19 cellular contexts compared by ENCODE assay signal in genomic region chr9:127712371-127712770, GRCh38. TPM values are rescaled to one million over a fixed set of nuclear protein-coding genes. Genes with fewer than 3 reads are reported as not detected.
DNase-seq lines count a peak whose midpoint lies in the region; ATAC-seq, FAIRE-seq and TF ChIP-seq lines count a peak whose summit lies in the region.
"Had no signal": no experiment of that assay in that cellular context is flagged by ENCODE, and none has a peak within 500 bp of the region (broad histone marks: within the 10 kb centered on the region; RNA-seq: fewer than 3 reads in every experiment).

No MANE protein-coding gene starts in this region.

- H3K27ac Mint-ChIP-seq in T-helper 17 cell (no peak overlapping the region), memory B cell (peak overlapping the region; percentile 59)
- H3K27ac Mint-ChIP-seq in stimulated activated effector memory CD8-positive, alpha-beta T cell treated with anti-CD3 and anti-CD28 coated beads, Interleukin-12 subunit alpha, Interleukin-12 subunit beta, amount 100 ng/mL, for 72 hours = no peak overlapping the region

- H3K4me3 ChIP-seq in HepG2 (replicated peaks in 1 of 3; ENCODE audit: insufficient read depth in 1 of 3, low read depth in 2 of 3, low read length in 3 of 3) (no peak overlapping the region), right lobe of liver (no peak overlapping the region), spleen (no peak overlapping the region), gastrocnemius medialis (no peak overlapping the region)
- H3K4me3 ChIP-seq: GM23248, SJCRH30 had no signal

- H2AFZ ChIP-seq in HepG2 (ENCODE audit: low read length) = no peak overlapping the region
- H2AFZ ChIP-seq: GM23248 had no signal

- TF ChIP-seq RAD21 in HepG2 (CRISPR knock-in tag; IDR thresholded peaks at IDR 0.05) = no peak

- H3K4me3 Mint-ChIP-seq in T-helper 17 cell = peak overlapping the region; percentile 25
- no peak overlapping the region for H3K4me3 Mint-ChIP-seq in memory B cell
- no peak overlapping the region for H3K4me3 Mint-ChIP-seq in stimulated activated effector memory CD8-positive, alpha-beta T cell treated with anti-CD3 and anti-CD28 coated beads, Interleukin-12 subunit alpha, Interleukin-12 subunit beta, amount 100 ng/mL, for 72 hours

- DNase-seq in HepG2 (ENCODE audit: low spot score) (no peak), right lobe of liver (no peak), T-helper 17 cell (no peak), memory B cell (ENCODE audit: low spot score in 2 of 2) (no peak), spleen (no peak), pons (ENCODE audit: low spot score) (no peak), gastrocnemius medialis (no peak)
- no peak for DNase-seq in stimulated activated effector memory CD8-positive, alpha-beta T cell treated with anti-CD3 and anti-CD28 coated beads, Interleukin-12 subunit alpha, Interleukin-12 subunit beta, amount 100 ng/mL, for 72 hours (ENCODE audit: low spot score in 2 of 2)
- DNase-seq: DMS79, GM23248, KG1, NCI-H1048, NCI-H1436 treated with DMSO at 0.1 percent for 48 hours, NCI-H2029 treated with DMSO at 0.1 percent for 48 hours, RPMI8226 had no signal

- CTCF ChIA-PET in HepG2 (lab: Yijun Ruan, JAX; ENCODE audit: low intra/inter-chr PET ratio, low total read pairs) = no interaction called here

- H3K9me3 ChIP-seq in HepG2 (ENCODE audit: low read length) (no peaks in the 10 kb centered on the region), right lobe of liver (no peaks in the 10 kb centered on the region), T-helper 17 cell (ENCODE audit: control insufficient read depth, low read length, poor library complexity, severe bottlenecking) (no peaks in the 10 kb centered on the region), spleen (no peaks in the 10 kb centered on the region), gastrocnemius medialis (no peaks in the 10 kb centered on the region)
- H3K9me3 ChIP-seq: SJCRH30 had no signal

- in situ Hi-C loops in HepG2 (cut with HindIII; ENCODE audit: extremely low pct_ligation_motif_present, low pct_unique_long_range_greater_than_20kb) (no loop called here), gastrocnemius medialis (cut with MboI; ENCODE audit: low sequenced_read_pairs in 4 of 4) (no loop called here)

- no peak for ATAC-seq in HepG2
- ATAC-seq in right lobe of liver = no peak
- no peak for ATAC-seq in T-helper 17 cell
- ATAC-seq in memory B cell (ENCODE audit: low read depth) = no peak
- no peak for ATAC-seq in stimulated activated effector memory CD8-positive, alpha-beta T cell treated with anti-CD3 and anti-CD28 coated beads, Interleukin-12 subunit alpha, Interleukin-12 subunit beta, amount 100 ng/mL, for 72 hours
- ATAC-seq in gastrocnemius medialis = no peak

- TF ChIP-seq CTCF in HepG2 (CRISPR knock-in tag; IDR thresholded peaks at IDR 0.05) (no peak), right lobe of liver (IDR thresholded peaks at IDR 0.05) (no peak), spleen (IDR thresholded peaks at IDR 0.05 in 8 of 11, conservative IDR thresholded peaks at IDR 0.05 in 3 of 11) (no peak), gastrocnemius medialis (IDR thresholded peaks at IDR 0.05 in 4 of 5, conservative IDR thresholded peaks at IDR 0.05 in 1 of 5) (no peak)

- H3K4me1 ChIP-seq in HepG2 (ENCODE audit: insufficient read depth, low read length) = peaks cover 40% of the 10 kb centered on the region
- peaks cover 0 to 5% (median 0%) of the 10 kb centered on the region in 4 donors for H3K4me1 ChIP-seq in right lobe of liver
- H3K4me1 ChIP-seq in spleen = peaks cover 11 to 50% (median 37%) of the 10 kb centered on the region in 6 donors
- peaks cover 12 to 14% of the 10 kb centered on the region in 2 donors for H3K4me1 ChIP-seq in gastrocnemius medialis

- FAIRE-seq in HepG2 (lab: Jason Lieb, UNC) = no peak
- FAIRE-seq: A204.1, D721Med had no signal

- H3K36me3 Mint-ChIP-seq in T-helper 17 cell (ENCODE audit: low read depth) (peaks cover 3% of the 10 kb centered on the region), memory B cell (no peaks in the 10 kb centered on the region)
- H3K36me3 Mint-ChIP-seq in stimulated activated effector memory CD8-positive, alpha-beta T cell treated with anti-CD3 and anti-CD28 coated beads, Interleukin-12 subunit alpha, Interleukin-12 subunit beta, amount 100 ng/mL, for 72 hours = peaks cover 14% of the 10 kb centered on the region

- H3K9me3 Mint-ChIP-seq in memory B cell = no peaks in the 10 kb centered on the region
- no peaks in the 10 kb centered on the region for H3K9me3 Mint-ChIP-seq in stimulated activated effector memory CD8-positive, alpha-beta T cell treated with anti-CD3 and anti-CD28 coated beads, Interleukin-12 subunit alpha, Interleukin-12 subunit beta, amount 100 ng/mL, for 72 hours

- no peak overlapping the region for H3K9ac ChIP-seq in HepG2 (ENCODE audit: insufficient read depth, low read depth, low read length)
- H3K9ac ChIP-seq: GM23248 had no signal

- WGBS in HepG2 (ENCODE audit: low lambda C conversion rate) = 80% methylated on average over 3 of the region's 11 CpGs
- 71% methylated on average over 5 of the region's 11 CpGs for WGBS in right lobe of liver (ENCODE audit: insufficient coverage, low coverage, low lambda C conversion rate, missing lambda C conversion rate)
- WGBS in spleen, 5 donors = 90 to 93% (median 90%) methylated on average over 11 of the region's 11 CpGs

- TF ChIP-seq EP300 in HepG2 (IDR thresholded peaks at IDR 0.05; ENCODE audit: low read depth in 2 of 2, low read length in 2 of 2) (no peak), HepG2 (CRISPR knock-in tag; IDR thresholded peaks at IDR 0.05; ENCODE audit: borderline replicate concordance) (no peak)

- H3K27me3 Mint-ChIP-seq in T-helper 17 cell = no peaks in the 10 kb centered on the region
- H3K27me3 Mint-ChIP-seq in memory B cell = no peaks in the 10 kb centered on the region

- H3K4me1 Mint-ChIP-seq in T-helper 17 cell (peaks cover 22% of the 10 kb centered on the region), memory B cell (peaks cover 15% of the 10 kb centered on the region)
- H3K4me1 Mint-ChIP-seq in stimulated activated effector memory CD8-positive, alpha-beta T cell treated with anti-CD3 and anti-CD28 coated beads, Interleukin-12 subunit alpha, Interleukin-12 subunit beta, amount 100 ng/mL, for 72 hours = peaks cover 44% of the 10 kb centered on the region

- no peaks in the 10 kb centered on the region for H3K36me3 ChIP-seq in HepG2 (replicated peaks in 1 of 2; ENCODE audit: control insufficient read depth in 1 of 2, insufficient read depth in 2 of 2, low read length in 2 of 2)
- H3K36me3 ChIP-seq in right lobe of liver = no peaks in the 10 kb centered on the region
- peaks cover 0 to 12% (median 0%) of the 10 kb centered on the region in 6 donors for H3K36me3 ChIP-seq in spleen
- H3K36me3 ChIP-seq in gastrocnemius medialis = no peaks in the 10 kb centered on the region
- H3K36me3 ChIP-seq: SJCRH30 had no signal

- no peaks in the 10 kb centered on the region; the same call in 1 of the 2 replicates for H4K20me1 ChIP-seq in HepG2 (ENCODE audit: insufficient read depth, low read length)

- no peaks in the 10 kb centered on the region for H3K79me2 ChIP-seq in HepG2 (ENCODE audit: insufficient read depth, low read length)

- no peak overlapping the region for H3K4me2 ChIP-seq in HepG2 (ENCODE audit: low read depth, low read length)

- peaks cover 0 to 3% of the 10 kb centered on the region in 2 experiments; a peak in 2 of 5 replicates for H3K27me3 ChIP-seq in HepG2 (ENCODE audit: control insufficient read depth in 1 of 2, insufficient read depth in 2 of 2, low read length in 2 of 2)
- no peaks in the 10 kb centered on the region for H3K27me3 ChIP-seq in right lobe of liver
- no peaks in the 10 kb centered on the region for H3K27me3 ChIP-seq in spleen (replicated peaks in 1 of 7)
- H3K27me3 ChIP-seq in gastrocnemius medialis = no peaks in the 10 kb centered on the region
- H3K27me3 ChIP-seq: SJCRH30 had no signal

- intact Hi-C loops in HepG2 (cut with micrococcal nuclease; ENCODE audit: unreplicated experiment) = no loop called here
- intact Hi-C loops in right lobe of liver (cut with DNase I) = no loop called here
- intact Hi-C loops in spleen (cut with DNase I; ENCODE audit: low total_unique reads) = no loop called here
- intact Hi-C loops in gastrocnemius medialis (cut with DNase I; ENCODE audit: low total_unique reads) = loop anchor here (5.0 kb wide), 1 partner anchor 100 kb away; the partner anchor contains the start of gene STXBP1

- H3K27ac ChIP-seq in HepG2 (ENCODE audit: extremely low read length, insufficient read depth, low read length) = no peak overlapping the region
- H3K27ac ChIP-seq in right lobe of liver = no peak overlapping the region
- no peak overlapping the region for H3K27ac ChIP-seq in spleen
- H3K27ac ChIP-seq in gastrocnemius medialis = no peak overlapping the region
- H3K27ac ChIP-seq: GM23248, SJCRH30 had no signal

- TF ChIP-seq POLR2A in HepG2 (IDR thresholded peaks at IDR 0.05; ENCODE audit: insufficient read depth in 1 of 2, low read depth in 2 of 2, low read length in 2 of 2) = no peak
- no peak for TF ChIP-seq POLR2A in right lobe of liver (IDR thresholded peaks at IDR 0.05)
- TF ChIP-seq POLR2A in spleen (IDR thresholded peaks at IDR 0.05) = no peak
- no peak for TF ChIP-seq POLR2A in gastrocnemius medialis (IDR thresholded peaks at IDR 0.05)

- BruUV-seq in HepG2 (replicated peaks; lab: Mats Ljungman, UMichigan) = no TSS peak

- POLR2A ChIA-PET in HepG2 (lab: Yijun Ruan, JAX) = interaction anchor here (0.5 to 1.5 kb wide), 2 partner anchors 34 to 105 kb away, joined by 3 to 6 read pairs; no protein-coding TSS in a partner anchor

RNA-seq across cellular contexts. Expression of gene PTRH1, which starts 3.1 kb away (rescaled TPM):
- 7.6 and 10.4 TPM in 2 replicates for total RNA-seq in HepG2 (2016; rRNA removed; fragmentation: Illumina TruSeq; extraction: Trizol)
- 3.7 and 4.7 TPM in 2 replicates for total RNA-seq in HepG2 (2016; cell fraction: cytosol; rRNA removed; fragmentation: Illumina TruSeq; extraction: Trizol; ENCODE audit: low read depth)
- 9.5 and 11.7 TPM in 2 replicates for total RNA-seq in HepG2 (2016; cell fraction: insoluble cytoplasmic fraction; rRNA removed; fragmentation: Illumina TruSeq; extraction: Trizol)
- 3.7 and 4.4 TPM in 2 replicates for total RNA-seq in HepG2 (2016; cell fraction: membrane; rRNA removed; fragmentation: Illumina TruSeq; extraction: Trizol)
- 3.4 and 3.9 TPM in 2 replicates for total RNA-seq in HepG2 (2016; cell fraction: nucleus; rRNA removed; fragmentation: Illumina TruSeq; extraction: Trizol)
- 4.0 and 5.4 TPM in 2 replicates for polyA plus RNA-seq in HepG2 (2011; rRNA removed)
- 5.4 and 8.9 TPM in 2 replicates for polyA plus RNA-seq in HepG2 (2011; cell fraction: cytosol; rRNA removed)
- 6.0 and 7.2 TPM in 2 replicates for polyA plus RNA-seq in HepG2 (2011; cell fraction: nucleus; rRNA removed)
- polyA plus RNA-seq in HepG2 (2012) = 3.0 and 3.2 TPM in 2 replicates
- 3.5 and 3.9 TPM in 2 replicates for polyA plus RNA-seq in HepG2 (2016; cell fraction: cytosol; fragmentation: Illumina TruSeq; extraction: Trizol; ENCODE audit: low read depth)
- polyA plus RNA-seq in HepG2 (2016; cell fraction: insoluble cytoplasmic fraction; fragmentation: Illumina TruSeq; extraction: Trizol; ENCODE audit: low read depth) = 8.4 and 8.9 TPM in 2 replicates
- polyA plus RNA-seq in HepG2 (2016; cell fraction: membrane; fragmentation: Illumina TruSeq; extraction: Trizol; ENCODE audit: low read depth) = 3.9 and 4.4 TPM in 2 replicates
- 6.4 and 9.2 TPM in 2 replicates for polyA plus RNA-seq in HepG2 (2016; cell fraction: nucleus; fragmentation: Illumina TruSeq; extraction: Trizol; ENCODE audit: insufficient read depth, low read depth)
- 5.1 and 17.9 TPM in 2 replicates for polyA minus RNA-seq in HepG2 (2011; rRNA and poly(A)+ RNA removed; ENCODE audit: low replicate concordance)
- 1.8 and 1.9 TPM in 2 replicates for polyA minus RNA-seq in HepG2 (2011; cell fraction: cytosol; rRNA and poly(A)+ RNA removed)
- polyA minus RNA-seq in HepG2 (2011; cell fraction: nucleus; rRNA and poly(A)+ RNA removed) = 1.9 and 3.9 TPM in 2 replicates
- total RNA-seq in right lobe of liver = 10 to 100 TPM in 2 of 6 experiments, 1 to 10 TPM in 4; 4.8 to 21.2 (median 6.8) TPM
- total RNA-seq in T-helper 17 cell = 1 to 10 TPM; 6.6 to 6.7 TPM
- 10 to 100 TPM in 4 of 7 donors, 1 to 10 TPM in 3; 8.1 to 17.9 (median 10.7) TPM for total RNA-seq in spleen
- polyA plus RNA-seq in spleen = 10 to 100 TPM in 2 of 3 donors, 1 to 10 TPM in 1; 7.4 to 17.5 (median 14.7) TPM
- 10 to 100 TPM; 16.9 to 38.6 (median 26.3) TPM for total RNA-seq in gastrocnemius medialis

RNA-seq across cellular contexts. Expression of gene TTC16, which starts 3.5 kb away (rescaled TPM):
- not detected in 2 replicates for total RNA-seq in HepG2 (2016; rRNA removed; fragmentation: Illumina TruSeq; extraction: Trizol)
- not detected in 2 replicates for total RNA-seq in HepG2 (2016; cell fraction: cytosol; rRNA removed; fragmentation: Illumina TruSeq; extraction: Trizol; ENCODE audit: low read depth)
- not detected in 2 replicates for total RNA-seq in HepG2 (2016; cell fraction: insoluble cytoplasmic fraction; rRNA removed; fragmentation: Illumina TruSeq; extraction: Trizol)
- total RNA-seq in HepG2 (2016; cell fraction: membrane; rRNA removed; fragmentation: Illumina TruSeq; extraction: Trizol) = not detected in 2 replicates
- not detected in 2 replicates for total RNA-seq in HepG2 (2016; cell fraction: nucleus; rRNA removed; fragmentation: Illumina TruSeq; extraction: Trizol)
- polyA plus RNA-seq in HepG2 (2011; rRNA removed) = not detected in 2 replicates
- polyA plus RNA-seq in HepG2 (2011; cell fraction: cytosol; rRNA removed) = 0.03 TPM in 1 of 2 replicates, not detected in the other
- polyA plus RNA-seq in HepG2 (2011; cell fraction: nucleus; rRNA removed) = 0.08 TPM in 1 of 2 replicates, not detected in the other
- polyA plus RNA-seq in HepG2 (2012) = not detected in 2 replicates
- not detected in 2 replicates for polyA plus RNA-seq in HepG2 (2016; cell fraction: cytosol; fragmentation: Illumina TruSeq; extraction: Trizol; ENCODE audit: low read depth)
- polyA plus RNA-seq in HepG2 (2016; cell fraction: insoluble cytoplasmic fraction; fragmentation: Illumina TruSeq; extraction: Trizol; ENCODE audit: low read depth) = not detected in 2 replicates
- 0.09 TPM in 1 of 2 replicates, not detected in the other for polyA plus RNA-seq in HepG2 (2016; cell fraction: membrane; fragmentation: Illumina TruSeq; extraction: Trizol; ENCODE audit: low read depth)
- polyA plus RNA-seq in HepG2 (2016; cell fraction: nucleus; fragmentation: Illumina TruSeq; extraction: Trizol; ENCODE audit: insufficient read depth, low read depth) = not detected in 2 replicates
- polyA minus RNA-seq in HepG2 (2011; rRNA and poly(A)+ RNA removed; ENCODE audit: low replicate concordance) = 0.72 TPM in 1 of 2 replicates, not detected in the other
- not detected in 2 replicates for polyA minus RNA-seq in HepG2 (2011; cell fraction: cytosol; rRNA and poly(A)+ RNA removed)
- not detected in 2 replicates for polyA minus RNA-seq in HepG2 (2011; cell fraction: nucleus; rRNA and poly(A)+ RNA removed)
- under 1 TPM in 2 of 6 experiments, not detected in 4; 0.05 to 0.12 TPM for total RNA-seq in right lobe of liver
- total RNA-seq in T-helper 17 cell = 1 to 10 TPM; 3.7 to 4.3 TPM
- 1 to 10 TPM in 6 of 7 donors, under 1 TPM in 1; 0.60 to 3.1 (median 2.0) TPM for total RNA-seq in spleen
- polyA plus RNA-seq in spleen = under 1 TPM; 0.12 to 0.98 (median 0.61) TPM
- not detected for total RNA-seq in gastrocnemius medialis
- total RNA-seq: GM23248, M059J, SJCRH30 had no signal

RNA-seq across cellular contexts. Expression of gene CFAP157, which starts 5.6 kb away (rescaled TPM):
- total RNA-seq in HepG2 (2016; rRNA removed; fragmentation: Illumina TruSeq; extraction: Trizol) (not detected in 2 replicates), right lobe of liver (under 1 TPM in 1 of 6 experiments, not detected in 5; 0.10 TPM), T-helper 17 cell (under 1 TPM in 1 of 2 donors, not detected in 1; 0.27 TPM), spleen (under 1 TPM in 4 of 7 donors, not detected in 3; 0.13 to 0.21 (median 0.17) TPM), gastrocnemius medialis (not detected)
- 0.09 TPM in 1 of 2 replicates, not detected in the other for total RNA-seq in HepG2 (2016; cell fraction: cytosol; rRNA removed; fragmentation: Illumina TruSeq; extraction: Trizol; ENCODE audit: low read depth)
- 0.11 TPM in 1 of 2 replicates, not detected in the other for total RNA-seq in HepG2 (2016; cell fraction: insoluble cytoplasmic fraction; rRNA removed; fragmentation: Illumina TruSeq; extraction: Trizol)
- not detected in 2 replicates for total RNA-seq in HepG2 (2016; cell fraction: membrane; rRNA removed; fragmentation: Illumina TruSeq; extraction: Trizol)
- total RNA-seq in HepG2 (2016; cell fraction: nucleus; rRNA removed; fragmentation: Illumina TruSeq; extraction: Trizol) = not detected in 2 replicates
- polyA plus RNA-seq in HepG2 (2011; rRNA removed) (0.07 TPM in 1 of 2 replicates, not detected in the other), spleen (under 1 TPM; 0.09 to 0.13 (median 0.12) TPM)
- polyA plus RNA-seq in HepG2 (2011; cell fraction: cytosol; rRNA removed) = 0.03 TPM in 1 of 2 replicates, not detected in the other
- polyA plus RNA-seq in HepG2 (2011; cell fraction: nucleus; rRNA removed) = 0.24 and 0.47 TPM in 2 replicates
- polyA plus RNA-seq in HepG2 (2012) = 0.15 and 0.28 TPM in 2 replicates
- polyA plus RNA-seq in HepG2 (2016; cell fraction: cytosol; fragmentation: Illumina TruSeq; extraction: Trizol; ENCODE audit: low read depth) = not detected in 2 replicates
- polyA plus RNA-seq in HepG2 (2016; cell fraction: insoluble cytoplasmic fraction; fragmentation: Illumina TruSeq; extraction: Trizol; ENCODE audit: low read depth) = not detected in 2 replicates
- not detected in 2 replicates for polyA plus RNA-seq in HepG2 (2016; cell fraction: membrane; fragmentation: Illumina TruSeq; extraction: Trizol; ENCODE audit: low read depth)
- polyA plus RNA-seq in HepG2 (2016; cell fraction: nucleus; fragmentation: Illumina TruSeq; extraction: Trizol; ENCODE audit: insufficient read depth, low read depth) = not detected in 2 replicates
- polyA minus RNA-seq in HepG2 (2011; rRNA and poly(A)+ RNA removed; ENCODE audit: low replicate concordance) = not detected in 2 replicates
- not detected in 2 replicates for polyA minus RNA-seq in HepG2 (2011; cell fraction: cytosol; rRNA and poly(A)+ RNA removed)
- 0.12 TPM in 1 of 2 replicates, not detected in the other for polyA minus RNA-seq in HepG2 (2011; cell fraction: nucleus; rRNA and poly(A)+ RNA removed)
- total RNA-seq: GM23248, M059J, SJCRH30 had no signal

RNA-seq across cellular contexts. Expression of gene TOR2A, which starts 22.7 kb away (rescaled TPM):
- total RNA-seq in HepG2 (2016; rRNA removed; fragmentation: Illumina TruSeq; extraction: Trizol) = 5.5 and 7.2 TPM in 2 replicates
- 5.2 and 7.3 TPM in 2 replicates for total RNA-seq in HepG2 (2016; cell fraction: cytosol; rRNA removed; fragmentation: Illumina TruSeq; extraction: Trizol; ENCODE audit: low read depth)
- total RNA-seq in HepG2 (2016; cell fraction: insoluble cytoplasmic fraction; rRNA removed; fragmentation: Illumina TruSeq; extraction: Trizol) = 4.5 and 7.9 TPM in 2 replicates
- total RNA-seq in HepG2 (2016; cell fraction: membrane; rRNA removed; fragmentation: Illumina TruSeq; extraction: Trizol) = 7.9 and 11.8 TPM in 2 replicates
- 6.0 and 8.4 TPM in 2 replicates for total RNA-seq in HepG2 (2016; cell fraction: nucleus; rRNA removed; fragmentation: Illumina TruSeq; extraction: Trizol)
- 3.5 and 4.9 TPM in 2 replicates for polyA plus RNA-seq in HepG2 (2011; rRNA removed)
- 3.9 and 7.0 TPM in 2 replicates for polyA plus RNA-seq in HepG2 (2011; cell fraction: cytosol; rRNA removed)
- 10.9 and 13.2 TPM in 2 replicates for polyA plus RNA-seq in HepG2 (2011; cell fraction: nucleus; rRNA removed)
- polyA plus RNA-seq in HepG2 (2012) = 3.9 and 5.6 TPM in 2 replicates
- polyA plus RNA-seq in HepG2 (2016; cell fraction: cytosol; fragmentation: Illumina TruSeq; extraction: Trizol; ENCODE audit: low read depth) = 7.5 and 14.0 TPM in 2 replicates
- 8.1 and 8.2 TPM in 2 replicates for polyA plus RNA-seq in HepG2 (2016; cell fraction: insoluble cytoplasmic fraction; fragmentation: Illumina TruSeq; extraction: Trizol; ENCODE audit: low read depth)
- 13.5 and 15.3 TPM in 2 replicates for polyA plus RNA-seq in HepG2 (2016; cell fraction: membrane; fragmentation: Illumina TruSeq; extraction: Trizol; ENCODE audit: low read depth)
- polyA plus RNA-seq in HepG2 (2016; cell fraction: nucleus; fragmentation: Illumina TruSeq; extraction: Trizol; ENCODE audit: insufficient read depth, low read depth) = 15.9 and 17.9 TPM in 2 replicates
- 5.5 and 15.6 TPM in 2 replicates for polyA minus RNA-seq in HepG2 (2011; rRNA and poly(A)+ RNA removed; ENCODE audit: low replicate concordance)
- 3.2 and 3.6 TPM in 2 replicates for polyA minus RNA-seq in HepG2 (2011; cell fraction: cytosol; rRNA and poly(A)+ RNA removed)
- polyA minus RNA-seq in HepG2 (2011; cell fraction: nucleus; rRNA and poly(A)+ RNA removed) = 2.4 and 3.0 TPM in 2 replicates
- 10 to 100 TPM in 2 of 6 experiments, 1 to 10 TPM in 4; 6.1 to 15.3 (median 7.7) TPM for total RNA-seq in right lobe of liver
- total RNA-seq in T-helper 17 cell = 10 to 100 TPM in 1 of 2 donors, 1 to 10 TPM in 1; 9.4 to 10.5 TPM
- total RNA-seq in spleen = 10 to 100 TPM; 16.8 to 36.5 (median 24.5) TPM
- 10 to 100 TPM; 17.9 to 29.1 (median 18.4) TPM for polyA plus RNA-seq in spleen
- 10 to 100 TPM in 2 of 4 donors, 1 to 10 TPM in 2; 3.2 to 10.6 (median 9.6) TPM for total RNA-seq in gastrocnemius medialis
